In genomic region chr17:34997355-34997862, GRCh38 we compare ENCODE assay signal across 10 cellular contexts. TPM values are rescaled to one million over a fixed set of nuclear protein-coding genes. Genes with fewer than 3 reads are reported as not detected.
A peak's percentile ranks its signal among the peaks of the same experiment; 100 is the strongest.
DNase-seq lines count a peak whose midpoint lies in the region; ATAC-seq and TF ChIP-seq lines count a peak whose summit lies in the region.
"Had no signal": no experiment of that assay in that cellular context is flagged by ENCODE, and none has a peak within 500 bp of the region (broad histone marks: within the 10 kb centered on the region; RNA-seq: fewer than 3 reads in every experiment).

No MANE protein-coding gene starts in this region.

- peaks cover 70% of the 10 kb centered on the region for H3K36me3 Mint-ChIP-seq in nephron (ENCODE audit: low read depth)

- peak overlapping the region; percentile 96 for H3K27ac Mint-ChIP-seq in nephron

- no peaks in the 10 kb centered on the region for H3K27me3 Mint-ChIP-seq in nephron (ENCODE audit: low read depth)
- H3K27me3 Mint-ChIP-seq: CD4-positive, CD25-positive, alpha-beta regulatory T cell; memory B cell had no signal

- peak overlapping the region; percentile 42 for H3K4me2 ChIP-seq in fibroblast of lung (ENCODE audit: extremely low read depth, insufficient read depth, low read length)

- TF ChIP-seq CTCF in AG04450 (IDR thresholded peaks at IDR 0.05; ENCODE audit: low read depth, low read length) = no peak
- no peak for TF ChIP-seq CTCF in Peyer's patch (IDR thresholded peaks at IDR 0.05)
- no peak for TF ChIP-seq CTCF in fibroblast of lung (conservative IDR thresholded peaks at IDR 0.05 in 1 of 2, IDR thresholded peaks at IDR 0.05 in 1 of 2; ENCODE audit: low read depth in 1 of 2, low read length in 2 of 2)
- TF ChIP-seq CTCF in nephron (IDR thresholded peaks at IDR 0.05; ENCODE audit: unreplicated experiment in 3 of 3) = no peak

- H3K4me1 ChIP-seq in Peyer's patch = peaks cover 0 to 14% (median 2%) of the 10 kb centered on the region in 4 donors
- peaks cover 13% of the 10 kb centered on the region for H3K4me1 ChIP-seq in fibroblast of lung (ENCODE audit: control insufficient read depth, extremely low read depth, insufficient read depth, low read length)

- H3K9me3 ChIP-seq in AG04450 (ENCODE audit: control insufficient read depth, insufficient read depth, low read length) = no peaks in the 10 kb centered on the region
- no peaks in the 10 kb centered on the region for H3K9me3 ChIP-seq in Peyer's patch
- H3K9me3 ChIP-seq in fibroblast of lung (ENCODE audit: control insufficient read depth, insufficient read depth, low read depth, low read length) = no peaks in the 10 kb centered on the region

- no peak overlapping the region for H3K9ac ChIP-seq in fibroblast of lung (ENCODE audit: insufficient read depth, low read length)

- H3K79me2 ChIP-seq in fibroblast of lung (ENCODE audit: control insufficient read depth, insufficient read depth, low read length) = no peaks in the 10 kb centered on the region

- DNase-seq in AG04450 (ENCODE audit: low read depth, low spot score) = peak; percentile 72
- DNase-seq in Peyer's patch = peak in 2 of 3 donors; percentile 19 to 52
- DNase-seq in fibroblast of lung (ENCODE audit: low read depth in 2 of 2) = peak; percentile 90 to 95
- no peak for DNase-seq in retina
- no peak for DNase-seq in NCI-H345 (lab: John Stamatoyannopoulos, UW)
- DNase-seq in MV-4-11 (lab: John Stamatoyannopoulos, UW) = no peak

- H3K27me3 ChIP-seq in AG04450 (ENCODE audit: control insufficient read depth, insufficient read depth, low read length) = no peaks in the 10 kb centered on the region
- no peaks in the 10 kb centered on the region for H3K27me3 ChIP-seq in Peyer's patch
- no peaks in the 10 kb centered on the region for H3K27me3 ChIP-seq in fibroblast of lung (ENCODE audit: control insufficient read depth, insufficient read depth, low read length)

- POLR2A ChIA-PET in AG04450 (lab: Yijun Ruan, JAX) = interaction anchor here (0.9 to 1.0 kb wide), 2 partner anchors 16 to 119 kb away, joined by 3 to 4 read pairs; no protein-coding TSS in a partner anchor

- no peaks in the 10 kb centered on the region for H4K20me1 ChIP-seq in fibroblast of lung (ENCODE audit: control insufficient read depth, extremely low read depth, insufficient read depth, low read length)

- H3K27ac ChIP-seq in AG04450 (ENCODE audit: low read depth, low read length) (peak overlapping the region; percentile 63), Peyer's patch (peak overlapping the region in 2 of 4 donors; percentile 23 to 77), fibroblast of lung (ENCODE audit: insufficient read depth, low read length) (peak overlapping the region; percentile 63)

- no peak for ATAC-seq in GM19035 (IDR thresholded peaks at IDR 0.05; ENCODE audit: unreplicated experiment)

- H3K4me3 ChIP-seq in AG04450 (ENCODE audit: low read depth, low read length) (no peak overlapping the region), Peyer's patch (no peak overlapping the region), fibroblast of lung (replicated peaks in 1 of 4; ENCODE audit: control extremely low read depth in 1 of 4, insufficient read depth in 1 of 4, low read depth in 3 of 4, low read length in 4 of 4) (no peak overlapping the region)

- peaks cover 0 to 61% (median 0%) of the 10 kb centered on the region in 3 donors for H3K36me3 ChIP-seq in Peyer's patch
- peaks cover 19% of the 10 kb centered on the region for H3K36me3 ChIP-seq in fibroblast of lung (ENCODE audit: control insufficient read depth, insufficient read depth, low read length)

- H3K4me3 Mint-ChIP-seq in nephron = peak overlapping the region in 1 of 3 experiments; percentile 1
- H3K4me3 Mint-ChIP-seq: CD4-positive, CD25-positive, alpha-beta regulatory T cell; memory B cell had no signal

- no peaks in the 10 kb centered on the region for H3K9me3 Mint-ChIP-seq in nephron
- H3K9me3 Mint-ChIP-seq: CD4-positive, CD25-positive, alpha-beta regulatory T cell; memory B cell had no signal

- peak overlapping the region; percentile 18 for H2AFZ ChIP-seq in fibroblast of lung (ENCODE audit: low read length)

- no peak for TF ChIP-seq POLR2A in Peyer's patch (IDR thresholded peaks at IDR 0.05)

- H3K4me1 Mint-ChIP-seq in nephron = peaks cover 16% of the 10 kb centered on the region

- CTCF ChIA-PET in AG04450 (lab: Charles Lee) = interaction anchor here (0.5 to 4.7 kb wide), 15 partner anchors 14 to 144 kb away, joined by 3 to 41 read pairs (median 3); partner anchors contain the start of genes FNDC8 and RAD51D

RNA-seq across cellular contexts. Expression of gene LIG3, which starts 17.1 kb away (rescaled TPM):
- 32.6 and 34.2 TPM in 2 replicates for polyA plus RNA-seq in AG04450 (2011; rRNA removed)
- 66.7 and 100.0 TPM in 2 replicates for polyA minus RNA-seq in AG04450 (2011; rRNA and poly(A)+ RNA removed)
- 10 to 100 TPM; 19.6 to 82.5 (median 36.3) TPM for total RNA-seq in Peyer's patch
- total RNA-seq in fibroblast of lung = 24.1 and 28.2 TPM in 2 replicates
- polyA plus RNA-seq in fibroblast of lung = 19.4 and 29.0 TPM in 2 replicates
- polyA plus RNA-seq in fibroblast of lung (2012) = 15.4 and 16.5 TPM in 2 replicates
- polyA minus RNA-seq in fibroblast of lung (ENCODE audit: low replicate concordance) = 57.6 and 75.8 TPM in 2 replicates

RNA-seq across cellular contexts. Expression of gene ZNF830, which starts 36.1 kb away (rescaled TPM):
- polyA plus RNA-seq in AG04450 (2011; rRNA removed) (6.9 and 9.4 TPM in 2 replicates), fibroblast of lung (10.0 and 12.1 TPM in 2 replicates)
- 6.7 and 7.5 TPM in 2 replicates for polyA minus RNA-seq in AG04450 (2011; rRNA and poly(A)+ RNA removed)
- total RNA-seq in Peyer's patch (10 to 100 TPM in 3 of 4 donors, 1 to 10 TPM in 1; 9.4 to 19.8 (median 11.3) TPM), fibroblast of lung (14.4 and 21.6 TPM in 2 replicates)
- 8.8 and 9.1 TPM in 2 replicates for polyA plus RNA-seq in fibroblast of lung (2012)
- polyA minus RNA-seq in fibroblast of lung (ENCODE audit: low replicate concordance) = 1.1 and 2.2 TPM in 2 replicates

RNA-seq across cellular contexts. Expression of gene CCT6B, which starts 36.1 kb away (rescaled TPM):
- 1.9 and 2.3 TPM in 2 replicates for polyA plus RNA-seq in AG04450 (2011; rRNA removed)
- 0.61 and 0.78 TPM in 2 replicates for polyA minus RNA-seq in AG04450 (2011; rRNA and poly(A)+ RNA removed)
- 1 to 10 TPM in 1 of 4 donors, under 1 TPM in 2, not detected in 1; 0.94 to 5.0 (median 0.95) TPM for total RNA-seq in Peyer's patch
- 0.77 and 1.2 TPM in 2 replicates for total RNA-seq in fibroblast of lung
- 1.1 and 3.0 TPM in 2 replicates for polyA plus RNA-seq in fibroblast of lung
- 1.2 and 2.3 TPM in 2 replicates for polyA plus RNA-seq in fibroblast of lung (2012)
- polyA minus RNA-seq in fibroblast of lung (ENCODE audit: low replicate concordance) = not detected in 2 replicates

Comparison
In these comparisons a context has a peak if more than half of its experiments do, and no peak if none do; other contexts are left out.
1. DNase-seq: peak in AG04450 (single experiment), Peyer's patch (2 of 3) and fibroblast of lung (2 of 2); none in retina (single experiment), NCI-H345 (single experiment) and MV-4-11 (single experiment).